ENCODE assay signal across 1 cellular context in genomic region chr5:39440964-39441363, GRCh38.
TF ChIP-seq lines count a peak whose summit lies in the region.

No MANE protein-coding gene starts in this region.

TF ChIP-seq in endothelial cell of umbilical vein, 7 proteins besides CTCF, POLR2A, EP300 and RAD21:
- TF ChIP-seq EZH2 (IDR thresholded peaks at IDR 0.05; ENCODE audit: borderline replicate concordance, low read depth, low read length, severe bottlenecking): no peak
- no peak for TF ChIP-seq MAX (IDR thresholded peaks at IDR 0.05; ENCODE audit: insufficient read depth, insufficient read length)
- no peak for TF ChIP-seq FOS (IDR thresholded peaks at IDR 0.05; ENCODE audit: borderline replicate concordance, insufficient read depth, low read length)
- no peak for TF ChIP-seq MYC (IDR thresholded peaks at IDR 0.05; ENCODE audit: low read depth, low read length)
- TF ChIP-seq POLR2AphosphoS5 (IDR thresholded peaks at IDR 0.05; ENCODE audit: insufficient read depth, low read depth, low read length): no peak
- TF ChIP-seq GATA2 (IDR thresholded peaks at IDR 0.05; ENCODE audit: insufficient read depth, insufficient read length, low read depth, low read length): no peak
- TF ChIP-seq JUN (IDR thresholded peaks at IDR 0.05; ENCODE audit: borderline replicate concordance, insufficient read depth, insufficient read length, low read depth): no peak
